In the genomic region with DNA sequence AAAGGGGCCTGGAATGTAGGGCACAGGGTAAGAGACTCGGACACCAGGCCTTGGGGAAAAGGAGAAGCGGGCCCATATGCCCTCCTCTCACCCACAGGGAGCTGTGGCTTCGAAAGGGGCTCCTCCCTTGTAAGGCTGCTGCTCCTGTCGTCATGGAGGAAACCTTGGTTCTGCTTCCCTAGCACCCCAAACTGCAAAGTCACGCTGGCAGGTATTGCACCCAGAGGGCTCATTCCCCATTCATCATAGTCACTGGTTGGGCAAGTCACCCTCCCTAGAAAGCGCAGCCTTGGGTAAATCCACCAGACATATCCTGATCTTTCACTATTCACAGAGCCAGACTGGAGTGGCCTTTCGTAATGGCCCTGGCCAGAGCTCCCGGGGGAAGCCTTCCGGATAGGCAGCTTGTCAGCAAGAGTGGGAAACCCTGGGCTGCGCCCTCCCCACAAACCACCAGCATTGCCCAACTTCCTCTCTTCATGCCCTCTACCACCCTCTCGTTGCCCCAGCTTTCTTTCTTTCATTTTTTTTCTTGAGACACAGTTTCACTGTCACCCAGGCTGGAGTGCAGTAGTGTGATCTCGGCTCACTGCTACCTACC, we compare ENCODE assay signal across 8 cellular contexts.
DNase-seq lines count a peak whose midpoint lies in the region; ATAC-seq and TF ChIP-seq lines count a peak whose summit lies in the region.

No MANE protein-coding gene starts in this region.

- no peaks in the 10 kb centered on the region for H3K79me2 ChIP-seq in DND-41 (ENCODE audit: insufficient read depth, low read length)

- ATAC-seq in DND-41 (ENCODE audit: insufficient read depth, low read depth) = peak; percentile 95
- ATAC-seq in activated naive CD8-positive, alpha-beta T cell treated with anti-CD3 and anti-CD28 coated beads, Interleukin-2, amount 50 U/mL, for 24 hours = peak; percentile 87
- peak; percentile 81 for ATAC-seq in mucosa of descending colon
- no peak for ATAC-seq in GM21737 (IDR thresholded peaks at IDR 0.05; ENCODE audit: unreplicated experiment)
- no peak for ATAC-seq in HG03439 (IDR thresholded peaks at IDR 0.05; ENCODE audit: unreplicated experiment)

- H3K4me3 ChIP-seq in DND-41 (ENCODE audit: low read depth in 1 of 2, low read length in 2 of 2) (peak overlapping the region in 1 of 2 experiments; percentile 37; a peak in 2 of 4 replicates), mucosa of descending colon (no peak overlapping the region), testis (no peak overlapping the region)

- peak; percentile 21 for TF ChIP-seq CTCF in DND-41 (IDR thresholded peaks at IDR 0.05; ENCODE audit: borderline replicate concordance, extremely low read depth, low read length, poor library complexity, severe bottlenecking)
- TF ChIP-seq CTCF in RWPE1 (conservative IDR thresholded peaks at IDR 0.05; ENCODE audit: low read depth) = no peak
- TF ChIP-seq CTCF in mucosa of descending colon (IDR thresholded peaks at IDR 0.05) = no peak
- no peak for TF ChIP-seq CTCF in testis (IDR thresholded peaks at IDR 0.05)

- H3K4me1 ChIP-seq in DND-41 (ENCODE audit: insufficient read depth, low read length) (peaks cover 21% of the 10 kb centered on the region), mucosa of descending colon (ENCODE audit: low read depth) (no peaks in the 10 kb centered on the region), testis (no peaks in the 10 kb centered on the region)

- peak overlapping the region; percentile 77 for H3K27ac Mint-ChIP-seq in activated naive CD8-positive, alpha-beta T cell treated with anti-CD3 and anti-CD28 coated beads, Interleukin-2, amount 50 U/mL, for 24 hours

- no peak for TF ChIP-seq POLR2A in testis (IDR thresholded peaks at IDR 0.05)

- H3K4me1 Mint-ChIP-seq in activated naive CD8-positive, alpha-beta T cell treated with anti-CD3 and anti-CD28 coated beads, Interleukin-2, amount 50 U/mL, for 24 hours = peaks cover 41% of the 10 kb centered on the region

- CTCF ChIA-PET in RWPE1 (lab: Yijun Ruan, JAX) = interaction anchor here (0.6 to 0.9 kb wide), 2 partner anchors 145 to 325 kb away, joined by 3 read pairs; no protein-coding TSS in a partner anchor

- H3K36me3 ChIP-seq in DND-41 (ENCODE audit: insufficient read depth, low read length) = no peaks in the 10 kb centered on the region
- no peaks in the 10 kb centered on the region for H3K36me3 ChIP-seq in mucosa of descending colon (ENCODE audit: low read depth)
- H3K36me3 ChIP-seq in testis (ENCODE audit: low read depth, missing control alignments) = no peaks in the 10 kb centered on the region

- DNase-seq in DND-41 (peak; percentile 85), RWPE1 (ENCODE audit: low spot score) (no peak), mucosa of descending colon (peak; percentile 47 to 83 (median 49)), testis (peak; percentile 45), HPDE6-E6E7 (ENCODE audit: extremely low spot score) (no peak)
- peak; percentile 63 for DNase-seq in activated naive CD8-positive, alpha-beta T cell treated with anti-CD3 and anti-CD28 coated beads, Interleukin-2, amount 50 U/mL, for 24 hours

- no peaks in the 10 kb centered on the region for H3K36me3 Mint-ChIP-seq in activated naive CD8-positive, alpha-beta T cell treated with anti-CD3 and anti-CD28 coated beads, Interleukin-2, amount 50 U/mL, for 24 hours (ENCODE audit: low read depth)

- H3K4me2 ChIP-seq in DND-41 (ENCODE audit: insufficient read depth, low read length) = peak overlapping the region; percentile 52

- POLR2A ChIA-PET in RWPE1 (lab: Yijun Ruan, JAX; ENCODE audit: low non-redundant PET) = no interaction called here

- intact Hi-C loops in mucosa of descending colon (cut with DNase I, micrococcal nuclease) (no loop called here), testis (cut with DNase I; ENCODE audit: low total_unique reads) (no loop called here)

- H4K20me1 ChIP-seq in DND-41 (ENCODE audit: insufficient read depth, low read length) = no peaks in the 10 kb centered on the region

- H3K4me3 Mint-ChIP-seq in activated naive CD8-positive, alpha-beta T cell treated with anti-CD3 and anti-CD28 coated beads, Interleukin-2, amount 50 U/mL, for 24 hours = peak overlapping the region; percentile 27

- no peaks in the 10 kb centered on the region for H3K9me3 Mint-ChIP-seq in activated naive CD8-positive, alpha-beta T cell treated with anti-CD3 and anti-CD28 coated beads, Interleukin-2, amount 50 U/mL, for 24 hours

- H3K27me3 ChIP-seq in DND-41 (ENCODE audit: insufficient read depth, low read length, poor library complexity) (no peaks in the 10 kb centered on the region), testis (no peaks in the 10 kb centered on the region)

- H3K9me3 ChIP-seq in DND-41 (ENCODE audit: insufficient read depth, low read length, severe bottlenecking) = no peaks in the 10 kb centered on the region
- H3K9me3 ChIP-seq in mucosa of descending colon = no peaks in the 10 kb centered on the region
- no peaks in the 10 kb centered on the region for H3K9me3 ChIP-seq in testis

- peak overlapping the region; percentile 23 for H3K9ac ChIP-seq in DND-41 (ENCODE audit: low read depth, low read length)

- WGBS in testis, 2 donors = 86 to 87% methylated on average over 12 of the region's 12 CpGs

- H3K27ac ChIP-seq in DND-41 (ENCODE audit: low read length) (peak overlapping the region; percentile 60), RWPE1 (peak overlapping the region; percentile 10), testis (no peak overlapping the region)

- H2AFZ ChIP-seq in DND-41 (ENCODE audit: low read depth, low read length) = peak overlapping the region; percentile 64

- no peaks in the 10 kb centered on the region for H3K27me3 Mint-ChIP-seq in activated naive CD8-positive, alpha-beta T cell treated with anti-CD3 and anti-CD28 coated beads, Interleukin-2, amount 50 U/mL, for 24 hours

Comparison
In these comparisons a context has a peak if more than half of its experiments do, and no peak if none do; other contexts are left out.
1. ATAC-seq: peak in DND-41 (single experiment), activated naive CD8-positive, alpha-beta T cell treated with anti-CD3 and anti-CD28 coated beads, Interleukin-2, amount 50 U/mL, for 24 hours (single experiment) and mucosa of descending colon (single experiment); none in GM21737 (single experiment) and HG03439 (single experiment).
2. DNase-seq: peak in DND-41 (single experiment), activated naive CD8-positive, alpha-beta T cell treated with anti-CD3 and anti-CD28 coated beads, Interleukin-2, amount 50 U/mL, for 24 hours (single experiment), mucosa of descending colon (3 of 3) and testis (single experiment); none in RWPE1 (single experiment) and HPDE6-E6E7 (single experiment).
3. H3K27ac ChIP-seq: peak in DND-41 (single experiment) and RWPE1 (single experiment); none in testis (0 of 2).